In the genomic region with DNA sequence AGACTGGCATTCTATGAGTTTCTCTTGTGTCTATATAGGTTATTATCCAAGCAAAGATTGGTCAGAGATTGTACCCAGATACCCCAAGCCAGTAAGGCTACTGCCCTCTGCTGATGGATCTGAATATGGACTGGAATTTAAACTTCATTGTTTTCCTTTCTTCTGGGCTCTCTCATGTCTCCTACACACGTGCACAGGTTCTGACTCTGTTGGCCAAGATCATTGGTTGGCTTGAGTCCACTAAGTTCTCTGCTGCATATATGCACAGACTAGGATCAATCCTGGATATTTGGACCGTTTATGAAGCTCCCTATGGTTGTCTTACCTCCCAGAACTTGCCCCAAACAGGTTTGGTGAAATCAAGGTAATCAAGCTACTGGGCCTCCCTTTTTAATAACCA, we compare ENCODE assay signal across 8 cellular contexts.
A peak's percentile ranks its signal among the peaks of the same experiment; 100 is the strongest.
DNase-seq lines count a peak whose midpoint lies in the region; ATAC-seq, FAIRE-seq and TF ChIP-seq lines count a peak whose summit lies in the region.

No MANE protein-coding gene starts in this region.

- no peaks in the 10 kb centered on the region for H3K4me1 ChIP-seq in GM12878 (ENCODE audit: control insufficient read depth, insufficient read depth, low read length)
- no peaks in the 10 kb centered on the region for H3K4me1 ChIP-seq in thoracic aorta (ENCODE audit: control insufficient read depth in 1 of 2, low read depth in 2 of 2)

- no peak overlapping the region for H3K27ac ChIP-seq in GM12878 (ENCODE audit: control insufficient read depth, insufficient read depth)
- H3K27ac ChIP-seq in thoracic aorta: no peak overlapping the region

- H3K27me3 ChIP-seq in GM12878 (replicated peaks in 1 of 2; ENCODE audit: control insufficient read depth in 2 of 2, insufficient read depth in 2 of 2, low read length in 1 of 2) (no peaks in the 10 kb centered on the region), thoracic aorta (replicated peaks; ENCODE audit: insufficient read depth) (no peaks in the 10 kb centered on the region)

- no peak overlapping the region for H3K9ac ChIP-seq in GM12878 (ENCODE audit: control insufficient read depth, insufficient read depth, low read length)

- TF ChIP-seq CTCF in GM12878 (IDR thresholded peaks at IDR 0.05 in 2 of 3, conservative IDR thresholded peaks at IDR 0.05 in 1 of 3; ENCODE audit: control insufficient read depth in 2 of 3, extremely low read depth in 1 of 3, insufficient read depth in 1 of 3, low read depth in 3 of 3, low read length in 3 of 3) (peak; percentile 67 to 77 (median 68)), thoracic aorta (IDR thresholded peaks at IDR 0.05) (peak; percentile 59)

- RAD21 ChIA-PET in GM12878 (lab: Charles Lee; ENCODE audit: unreplicated experiment): interaction anchor here (0.9 to 1.7 kb wide), 3 partner anchors 8 to 154 kb away, joined by 3 to 5 read pairs (median 3); no protein-coding TSS in a partner anchor

- WGBS in GM12878 (ENCODE audit: insufficient coverage, insufficient replicate concordance, low lambda C conversion rate, missing lambda C conversion rate): 0% methylated on average over 2 of the region's 2 CpGs

- TF ChIP-seq EP300 in GM12878 (IDR thresholded peaks at IDR 0.05; ENCODE audit: borderline replicate concordance in 1 of 2, control insufficient read depth in 1 of 2, low read depth in 2 of 2, low read length in 2 of 2): no peak

- peak; percentile 86 for ATAC-seq in GM12878
- no peak for ATAC-seq in thoracic aorta (ENCODE audit: insufficient number of reproducible peaks, low FRiP score, low read depth)
- ATAC-seq in HG03354 (IDR thresholded peaks at IDR 0.05; ENCODE audit: poor library complexity, severe bottlenecking, unreplicated experiment): no peak

- H3K9me3 ChIP-seq in GM12878 (replicated peaks; ENCODE audit: control insufficient read depth, insufficient read depth, low read length): no peaks in the 10 kb centered on the region
- H3K9me3 ChIP-seq in thoracic aorta: no peaks in the 10 kb centered on the region

- peak; percentile 94 for TF ChIP-seq RAD21 in GM12878 (IDR thresholded peaks at IDR 0.05; ENCODE audit: insufficient read depth, low read depth, low read length)

- H2AFZ ChIP-seq in GM12878 (ENCODE audit: control insufficient read depth, low read depth, low read length): no peak overlapping the region

- H3K4me3 ChIP-seq in GM12878 (no peak overlapping the region), thoracic aorta (no peak overlapping the region)

- TF ChIP-seq POLR2A in GM12878 (IDR thresholded peaks at IDR 0.05; ENCODE audit: low read depth, low read length): no peak

- DNase-seq in COR-L47 (lab: John Stamatoyannopoulos, UW) (peak; percentile 41), H4 (ENCODE audit: low spot score) (peak; percentile 48), NCI-H510A (lab: John Stamatoyannopoulos, UW) (peak; percentile 2), GM12878 (ENCODE audit: low read depth, low spot score) (peak; percentile 7), inferior parietal cortex (ENCODE audit: extremely low spot score) (peak; percentile 67), thoracic aorta (ENCODE audit: low spot score) (no peak), GOT3 (lab: John Stamatoyannopoulos, UW) (no peak)

- H3K4me2 ChIP-seq in GM12878 (ENCODE audit: control insufficient read depth, insufficient read depth): no peak overlapping the region

- SMC1A ChIA-PET in GM12878 (lab: Charles Lee; ENCODE audit: uncharacterized antibody, unreplicated experiment): interaction anchor here (0.6 to 1.8 kb wide), 12 partner anchors 10 to 529 kb away, joined by 3 to 9 read pairs (median 3); no protein-coding TSS in a partner anchor

- CTCF ChIA-PET in GM12878 (lab: Yijun Ruan, JAX): interaction anchor here (0.6 to 2.1 kb wide), 21 partner anchors 8 to 506 kb away, joined by 3 to 13 read pairs (median 3); no protein-coding TSS in a partner anchor

- no TSS peak for BruUV-seq in GM12878 (replicated peaks; lab: Mats Ljungman, UMichigan)

- intact Hi-C loops in GM12878 (cut with micrococcal nuclease; ENCODE audit: unreplicated experiment): loop anchor here (1.0 to 5.0 kb wide), 3 partner anchors 154 to 399 kb away; partner anchors contain the start of gene ZFYVE9

- peak; percentile 72 for FAIRE-seq in GM12878 (lab: Jason Lieb, UNC)

- POLR2A ChIA-PET in GM12878 (lab: Charles Lee): no interaction called here

- H3K36me3 ChIP-seq in GM12878 (ENCODE audit: control insufficient read depth in 2 of 2, insufficient read depth in 2 of 2, low read length in 1 of 2) (no peaks in the 10 kb centered on the region), thoracic aorta (no peaks in the 10 kb centered on the region)

- in situ Hi-C loops in GM12878 (cut with MboI): loop anchor here (25.0 kb wide), 1 partner anchor 159 kb away; the partner anchor contains the start of gene ZFYVE9

- H3K79me2 ChIP-seq in GM12878 (ENCODE audit: control insufficient read depth, insufficient read depth, low read length): no peaks in the 10 kb centered on the region

- no peaks in the 10 kb centered on the region for H4K20me1 ChIP-seq in GM12878 (ENCODE audit: control insufficient read depth, insufficient read depth)

TF ChIP-seq in GM12878, 131 proteins besides CTCF, POLR2A, EP300 and RAD21:
- TF ChIP-seq, protein P1, sequence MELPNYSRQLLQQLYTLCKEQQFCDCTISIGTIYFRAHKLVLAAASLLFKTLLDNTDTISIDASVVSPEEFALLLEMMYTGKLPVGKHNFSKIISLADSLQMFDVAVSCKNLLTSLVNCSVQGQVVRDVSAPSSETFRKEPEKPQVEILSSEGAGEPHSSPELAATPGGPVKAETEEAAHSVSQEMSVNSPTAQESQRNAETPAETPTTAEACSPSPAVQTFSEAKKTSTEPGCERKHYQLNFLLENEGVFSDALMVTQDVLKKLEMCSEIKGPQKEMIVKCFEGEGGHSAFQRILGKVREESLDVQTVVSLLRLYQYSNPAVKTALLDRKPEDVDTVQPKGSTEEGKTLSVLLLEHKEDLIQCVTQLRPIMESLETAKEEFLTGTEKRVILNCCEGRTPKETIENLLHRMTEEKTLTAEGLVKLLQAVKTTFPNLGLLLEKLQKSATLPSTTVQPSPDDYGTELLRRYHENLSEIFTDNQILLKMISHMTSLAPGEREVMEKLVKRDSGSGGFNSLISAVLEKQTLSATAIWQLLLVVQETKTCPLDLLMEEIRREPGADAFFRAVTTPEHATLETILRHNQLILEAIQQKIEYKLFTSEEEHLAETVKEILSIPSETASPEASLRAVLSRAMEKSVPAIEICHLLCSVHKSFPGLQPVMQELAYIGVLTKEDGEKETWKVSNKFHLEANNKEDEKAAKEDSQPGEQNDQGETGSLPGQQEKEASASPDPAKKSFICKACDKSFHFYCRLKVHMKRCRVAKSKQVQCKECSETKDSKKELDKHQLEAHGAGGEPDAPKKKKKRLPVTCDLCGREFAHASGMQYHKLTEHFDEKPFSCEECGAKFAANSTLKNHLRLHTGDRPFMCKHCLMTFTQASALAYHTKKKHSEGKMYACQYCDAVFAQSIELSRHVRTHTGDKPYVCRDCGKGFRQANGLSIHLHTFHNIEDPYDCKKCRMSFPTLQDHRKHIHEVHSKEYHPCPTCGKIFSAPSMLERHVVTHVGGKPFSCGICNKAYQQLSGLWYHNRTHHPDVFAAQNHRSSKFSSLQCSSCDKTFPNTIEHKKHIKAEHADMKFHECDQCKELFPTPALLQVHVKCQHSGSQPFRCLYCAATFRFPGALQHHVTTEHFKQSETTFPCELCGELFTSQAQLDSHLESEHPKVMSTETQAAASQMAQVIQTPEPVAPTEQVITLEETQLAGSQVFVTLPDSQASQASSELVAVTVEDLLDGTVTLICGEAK (IDR thresholded peaks at IDR 0.05; ENCODE audit: borderline replicate concordance): no peak
- TF ChIP-seq BHLHE40 (IDR thresholded peaks at IDR 0.05; ENCODE audit: borderline replicate concordance in 1 of 2, low read depth in 2 of 2, low read length in 1 of 2) (peak in 1 of 2 experiments; percentile 51; a peak in 1 of 4 replicates), ZNF207 (IDR thresholded peaks at IDR 0.05; ENCODE audit: borderline replicate concordance) (no peak), ZNF274 (IDR thresholded peaks at IDR 0.05; ENCODE audit: insufficient read depth, insufficient read length) (no peak), LARP7 (IDR thresholded peaks at IDR 0.05) (no peak), ATF3 (IDR thresholded peaks at IDR 0.05; ENCODE audit: borderline replicate concordance, extremely low read depth, low read depth, low read length) (no peak), SMC3 (IDR thresholded peaks at IDR 0.05; ENCODE audit: borderline replicate concordance, low read length) (peak; percentile 86), RUNX3 (IDR thresholded peaks at IDR 0.05; ENCODE audit: low read length) (peak; percentile 24; the same call in 1 of the 2 replicates)

Comparison
In these comparisons a context has a peak if more than half of its experiments do, and no peak if none do; other contexts are left out.
1. DNase-seq: peak in COR-L47 (single experiment), H4 (single experiment), NCI-H510A (single experiment), GM12878 (single experiment) and inferior parietal cortex (single experiment); none in thoracic aorta (single experiment) and GOT3 (single experiment).